ENCODE assay signal across 1 cellular context in the genomic region with DNA sequence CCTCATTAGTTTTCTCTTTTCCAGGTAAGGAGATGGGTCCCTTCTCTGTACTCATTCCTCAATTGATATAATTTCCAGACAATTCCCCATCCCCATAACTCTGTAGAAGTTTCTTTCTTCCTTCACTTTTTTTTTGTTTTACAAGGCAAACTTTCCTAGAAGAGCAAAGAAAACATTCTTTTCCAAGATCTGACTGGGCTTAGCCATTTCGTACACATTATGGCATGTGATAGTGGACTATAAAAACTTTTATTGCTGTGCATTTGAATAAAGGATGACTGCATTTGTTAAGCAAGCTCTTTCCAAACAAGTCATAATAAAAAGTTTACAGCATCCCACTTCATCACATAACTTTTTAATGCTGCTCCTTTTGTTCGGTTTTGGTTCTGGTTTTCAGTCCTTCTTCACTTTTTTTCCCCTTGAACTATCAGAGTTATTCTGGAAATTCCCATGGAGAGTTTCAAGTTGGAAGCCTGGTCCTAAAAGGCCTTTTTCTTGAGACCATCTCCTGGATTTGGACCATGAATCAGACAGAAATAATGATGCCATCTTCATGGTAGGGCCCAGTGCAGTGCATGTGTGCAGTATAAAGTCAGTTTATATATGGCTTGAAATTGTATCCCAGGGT.
TF ChIP-seq lines count a peak whose summit lies in the region.

No MANE protein-coding gene starts in this region.

TF ChIP-seq in HEK293, 187 proteins besides CTCF, POLR2A, EP300 and RAD21 (continued from another document and continues in another):
- TF ChIP-seq ZNF311 (tag by site-specific recombination; IDR thresholded peaks at IDR 0.05; ENCODE audit: borderline replicate concordance) (no peak), ZNF600 (tag by site-specific recombination; IDR thresholded peaks at IDR 0.05) (no peak), FEZF1 (tag by site-specific recombination; IDR thresholded peaks at IDR 0.05) (peak; percentile 98), WT1 (tag by site-specific recombination; IDR thresholded peaks at IDR 0.05) (no peak), MZF1 (tag by site-specific recombination; IDR thresholded peaks at IDR 0.05; ENCODE audit: borderline replicate concordance) (peak; percentile 83), KLF16 (tag by site-specific recombination; IDR thresholded peaks at IDR 0.05) (0 out of 2 replicates have a peak, but pooled peaks have one; percentile 42), ZNF610 (tag by site-specific recombination; IDR thresholded peaks at IDR 0.05; ENCODE audit: borderline replicate concordance) (0 out of 2 replicates have a peak, but pooled peaks have one; percentile 26), ZNF266 (tag by site-specific recombination; IDR thresholded peaks at IDR 0.05; ENCODE audit: low read depth) (no peak), ZFP3 (tag by site-specific recombination; IDR thresholded peaks at IDR 0.05; ENCODE audit: low read depth) (no peak), ZNF629 (tag by site-specific recombination; IDR thresholded peaks at IDR 0.05) (peak; percentile 52), ZNF341 (tag by site-specific recombination; IDR thresholded peaks at IDR 0.05; ENCODE audit: low read depth) (peak; percentile 61), ZNF335 (tag by site-specific recombination; conservative IDR thresholded peaks at IDR 0.05) (peak; percentile 38), ZNF521 (tag by site-specific recombination; IDR thresholded peaks at IDR 0.05) (no peak), OVOL3 (tag by site-specific recombination; IDR thresholded peaks at IDR 0.05) (peak; percentile 45; the same call in 1 of the 2 replicates), ZNF302 (tag by site-specific recombination; IDR thresholded peaks at IDR 0.05; ENCODE audit: low read depth) (no peak), SCRT1 (tag by site-specific recombination; IDR thresholded peaks at IDR 0.05; ENCODE audit: borderline replicate concordance) (no peak; the same call in 1 of the 2 replicates), ZSCAN16 (tag by site-specific recombination; IDR thresholded peaks at IDR 0.05) (peak; percentile 91), SCRT2 (tag by site-specific recombination; IDR thresholded peaks at IDR 0.05) (no peak), ZBTB20 (tag by site-specific recombination; IDR thresholded peaks at IDR 0.05) (0 out of 2 replicates have a peak, but pooled peaks have one; percentile 42), ZNF37A (tag by site-specific recombination; IDR thresholded peaks at IDR 0.05) (no peak), ZNF621 (tag by site-specific recombination; IDR thresholded peaks at IDR 0.05) (no peak), ZNF426 (tag by site-specific recombination; IDR thresholded peaks at IDR 0.05) (no peak), PRDM1 (tag by site-specific recombination; IDR thresholded peaks at IDR 0.05) (peak; percentile 85), IKZF3 (tag by site-specific recombination; IDR thresholded peaks at IDR 0.05) (peak; percentile 61), ZNF223 (tag by site-specific recombination; IDR thresholded peaks at IDR 0.05) (no peak), SALL2 (tag by site-specific recombination; IDR thresholded peaks at IDR 0.05; ENCODE audit: borderline replicate concordance) (no peak), ZSCAN30 (tag by site-specific recombination; IDR thresholded peaks at IDR 0.05) (peak; percentile 54; the same call in 1 of the 2 replicates), ZNF785 (tag by site-specific recombination; IDR thresholded peaks at IDR 0.05) (no peak), ZNF19 (tag by site-specific recombination; IDR thresholded peaks at IDR 0.05; ENCODE audit: low read depth) (no peak), ZNF626 (tag by site-specific recombination; IDR thresholded peaks at IDR 0.05) (no peak), ZNF777 (tag by site-specific recombination; IDR thresholded peaks at IDR 0.05; ENCODE audit: borderline replicate concordance) (no peak), ZNF768 (tag by site-specific recombination; IDR thresholded peaks at IDR 0.05) (no peak), TRIM28 (IDR thresholded peaks at IDR 0.05; ENCODE audit: borderline replicate concordance, low read length) (no peak), ZNF366 (tag by site-specific recombination; conservative IDR thresholded peaks at IDR 0.05) (peak; percentile 52; the same call in 1 of the 2 replicates), ZSCAN23 (tag by site-specific recombination; IDR thresholded peaks at IDR 0.05) (no peak), ZNF112 (tag by site-specific recombination; IDR thresholded peaks at IDR 0.05) (no peak)
- TF ChIP-seq, protein P1, sequence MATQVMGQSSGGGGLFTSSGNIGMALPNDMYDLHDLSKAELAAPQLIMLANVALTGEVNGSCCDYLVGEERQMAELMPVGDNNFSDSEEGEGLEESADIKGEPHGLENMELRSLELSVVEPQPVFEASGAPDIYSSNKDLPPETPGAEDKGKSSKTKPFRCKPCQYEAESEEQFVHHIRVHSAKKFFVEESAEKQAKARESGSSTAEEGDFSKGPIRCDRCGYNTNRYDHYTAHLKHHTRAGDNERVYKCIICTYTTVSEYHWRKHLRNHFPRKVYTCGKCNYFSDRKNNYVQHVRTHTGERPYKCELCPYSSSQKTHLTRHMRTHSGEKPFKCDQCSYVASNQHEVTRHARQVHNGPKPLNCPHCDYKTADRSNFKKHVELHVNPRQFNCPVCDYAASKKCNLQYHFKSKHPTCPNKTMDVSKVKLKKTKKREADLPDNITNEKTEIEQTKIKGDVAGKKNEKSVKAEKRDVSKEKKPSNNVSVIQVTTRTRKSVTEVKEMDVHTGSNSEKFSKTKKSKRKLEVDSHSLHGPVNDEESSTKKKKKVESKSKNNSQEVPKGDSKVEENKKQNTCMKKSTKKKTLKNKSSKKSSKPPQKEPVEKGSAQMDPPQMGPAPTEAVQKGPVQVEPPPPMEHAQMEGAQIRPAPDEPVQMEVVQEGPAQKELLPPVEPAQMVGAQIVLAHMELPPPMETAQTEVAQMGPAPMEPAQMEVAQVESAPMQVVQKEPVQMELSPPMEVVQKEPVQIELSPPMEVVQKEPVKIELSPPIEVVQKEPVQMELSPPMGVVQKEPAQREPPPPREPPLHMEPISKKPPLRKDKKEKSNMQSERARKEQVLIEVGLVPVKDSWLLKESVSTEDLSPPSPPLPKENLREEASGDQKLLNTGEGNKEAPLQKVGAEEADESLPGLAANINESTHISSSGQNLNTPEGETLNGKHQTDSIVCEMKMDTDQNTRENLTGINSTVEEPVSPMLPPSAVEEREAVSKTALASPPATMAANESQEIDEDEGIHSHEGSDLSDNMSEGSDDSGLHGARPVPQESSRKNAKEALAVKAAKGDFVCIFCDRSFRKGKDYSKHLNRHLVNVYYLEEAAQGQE (tag by site-specific recombination; IDR thresholded peaks at IDR 0.05), result no peak
- TF ChIP-seq, protein P2, sequence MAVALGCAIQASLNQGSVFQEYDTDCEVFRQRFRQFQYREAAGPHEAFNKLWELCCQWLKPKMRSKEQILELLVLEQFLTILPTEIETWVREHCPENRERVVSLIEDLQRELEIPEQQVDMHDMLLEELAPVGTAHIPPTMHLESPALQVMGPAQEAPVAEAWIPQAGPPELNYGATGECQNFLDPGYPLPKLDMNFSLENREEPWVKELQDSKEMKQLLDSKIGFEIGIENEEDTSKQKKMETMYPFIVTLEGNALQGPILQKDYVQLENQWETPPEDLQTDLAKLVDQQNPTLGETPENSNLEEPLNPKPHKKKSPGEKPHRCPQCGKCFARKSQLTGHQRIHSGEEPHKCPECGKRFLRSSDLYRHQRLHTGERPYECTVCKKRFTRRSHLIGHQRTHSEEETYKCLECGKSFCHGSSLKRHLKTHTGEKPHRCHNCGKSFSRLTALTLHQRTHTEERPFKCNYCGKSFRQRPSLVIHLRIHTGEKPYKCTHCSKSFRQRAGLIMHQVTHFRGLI (tag by site-specific recombination; IDR thresholded peaks at IDR 0.05), result peak; percentile 80
- TF ChIP-seq, protein P3, sequence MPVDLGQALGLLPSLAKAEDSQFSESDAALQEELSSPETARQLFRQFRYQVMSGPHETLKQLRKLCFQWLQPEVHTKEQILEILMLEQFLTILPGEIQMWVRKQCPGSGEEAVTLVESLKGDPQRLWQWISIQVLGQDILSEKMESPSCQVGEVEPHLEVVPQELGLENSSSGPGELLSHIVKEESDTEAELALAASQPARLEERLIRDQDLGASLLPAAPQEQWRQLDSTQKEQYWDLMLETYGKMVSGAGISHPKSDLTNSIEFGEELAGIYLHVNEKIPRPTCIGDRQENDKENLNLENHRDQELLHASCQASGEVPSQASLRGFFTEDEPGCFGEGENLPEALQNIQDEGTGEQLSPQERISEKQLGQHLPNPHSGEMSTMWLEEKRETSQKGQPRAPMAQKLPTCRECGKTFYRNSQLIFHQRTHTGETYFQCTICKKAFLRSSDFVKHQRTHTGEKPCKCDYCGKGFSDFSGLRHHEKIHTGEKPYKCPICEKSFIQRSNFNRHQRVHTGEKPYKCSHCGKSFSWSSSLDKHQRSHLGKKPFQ (tag by site-specific recombination; IDR thresholded peaks at IDR 0.05), result peak; percentile 34; the same call in 1 of the 2 replicates
- TF ChIP-seq, protein P4, sequence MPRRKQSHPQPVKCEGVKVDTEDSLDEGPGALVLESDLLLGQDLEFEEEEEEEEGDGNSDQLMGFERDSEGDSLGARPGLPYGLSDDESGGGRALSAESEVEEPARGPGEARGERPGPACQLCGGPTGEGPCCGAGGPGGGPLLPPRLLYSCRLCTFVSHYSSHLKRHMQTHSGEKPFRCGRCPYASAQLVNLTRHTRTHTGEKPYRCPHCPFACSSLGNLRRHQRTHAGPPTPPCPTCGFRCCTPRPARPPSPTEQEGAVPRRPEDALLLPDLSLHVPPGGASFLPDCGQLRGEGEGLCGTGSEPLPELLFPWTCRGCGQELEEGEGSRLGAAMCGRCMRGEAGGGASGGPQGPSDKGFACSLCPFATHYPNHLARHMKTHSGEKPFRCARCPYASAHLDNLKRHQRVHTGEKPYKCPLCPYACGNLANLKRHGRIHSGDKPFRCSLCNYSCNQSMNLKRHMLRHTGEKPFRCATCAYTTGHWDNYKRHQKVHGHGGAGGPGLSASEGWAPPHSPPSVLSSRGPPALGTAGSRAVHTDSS (tag by site-specific recombination; IDR thresholded peaks at IDR 0.05), result no peak
- TF ChIP-seq, protein P5, sequence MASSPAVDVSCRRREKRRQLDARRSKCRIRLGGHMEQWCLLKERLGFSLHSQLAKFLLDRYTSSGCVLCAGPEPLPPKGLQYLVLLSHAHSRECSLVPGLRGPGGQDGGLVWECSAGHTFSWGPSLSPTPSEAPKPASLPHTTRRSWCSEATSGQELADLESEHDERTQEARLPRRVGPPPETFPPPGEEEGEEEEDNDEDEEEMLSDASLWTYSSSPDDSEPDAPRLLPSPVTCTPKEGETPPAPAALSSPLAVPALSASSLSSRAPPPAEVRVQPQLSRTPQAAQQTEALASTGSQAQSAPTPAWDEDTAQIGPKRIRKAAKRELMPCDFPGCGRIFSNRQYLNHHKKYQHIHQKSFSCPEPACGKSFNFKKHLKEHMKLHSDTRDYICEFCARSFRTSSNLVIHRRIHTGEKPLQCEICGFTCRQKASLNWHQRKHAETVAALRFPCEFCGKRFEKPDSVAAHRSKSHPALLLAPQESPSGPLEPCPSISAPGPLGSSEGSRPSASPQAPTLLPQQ (tag by site-specific recombination; IDR thresholded peaks at IDR 0.05), result peak; percentile 70
- TF ChIP-seq, protein P6, sequence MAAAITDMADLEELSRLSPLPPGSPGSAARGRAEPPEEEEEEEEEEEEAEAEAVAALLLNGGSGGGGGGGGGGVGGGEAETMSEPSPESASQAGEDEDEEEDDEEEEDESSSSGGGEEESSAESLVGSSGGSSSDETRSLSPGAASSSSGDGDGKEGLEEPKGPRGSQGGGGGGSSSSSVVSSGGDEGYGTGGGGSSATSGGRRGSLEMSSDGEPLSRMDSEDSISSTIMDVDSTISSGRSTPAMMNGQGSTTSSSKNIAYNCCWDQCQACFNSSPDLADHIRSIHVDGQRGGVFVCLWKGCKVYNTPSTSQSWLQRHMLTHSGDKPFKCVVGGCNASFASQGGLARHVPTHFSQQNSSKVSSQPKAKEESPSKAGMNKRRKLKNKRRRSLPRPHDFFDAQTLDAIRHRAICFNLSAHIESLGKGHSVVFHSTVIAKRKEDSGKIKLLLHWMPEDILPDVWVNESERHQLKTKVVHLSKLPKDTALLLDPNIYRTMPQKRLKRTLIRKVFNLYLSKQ (tag by site-specific recombination; IDR thresholded peaks at IDR 0.05; ENCODE audit: borderline replicate concordance), result no peak
- TF ChIP-seq, protein P7, sequence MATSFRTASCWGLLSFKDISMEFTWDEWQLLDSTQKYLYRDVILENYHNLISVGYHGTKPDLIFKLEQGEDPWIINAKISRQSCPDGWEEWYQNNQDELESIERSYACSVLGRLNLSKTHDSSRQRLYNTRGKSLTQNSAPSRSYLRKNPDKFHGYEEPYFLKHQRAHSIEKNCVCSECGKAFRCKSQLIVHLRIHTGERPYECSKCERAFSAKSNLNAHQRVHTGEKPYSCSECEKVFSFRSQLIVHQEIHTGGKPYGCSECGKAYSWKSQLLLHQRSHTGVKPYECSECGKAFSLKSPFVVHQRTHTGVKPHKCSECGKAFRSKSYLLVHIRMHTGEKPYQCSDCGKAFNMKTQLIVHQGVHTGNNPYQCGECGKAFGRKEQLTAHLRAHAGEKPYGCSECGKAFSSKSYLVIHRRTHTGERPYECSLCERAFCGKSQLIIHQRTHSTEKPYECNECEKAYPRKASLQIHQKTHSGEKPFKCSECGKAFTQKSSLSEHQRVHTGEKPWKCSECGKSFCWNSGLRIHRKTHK (tag by site-specific recombination; IDR thresholded peaks at IDR 0.05), result no peak
- TF ChIP-seq, protein P8, sequence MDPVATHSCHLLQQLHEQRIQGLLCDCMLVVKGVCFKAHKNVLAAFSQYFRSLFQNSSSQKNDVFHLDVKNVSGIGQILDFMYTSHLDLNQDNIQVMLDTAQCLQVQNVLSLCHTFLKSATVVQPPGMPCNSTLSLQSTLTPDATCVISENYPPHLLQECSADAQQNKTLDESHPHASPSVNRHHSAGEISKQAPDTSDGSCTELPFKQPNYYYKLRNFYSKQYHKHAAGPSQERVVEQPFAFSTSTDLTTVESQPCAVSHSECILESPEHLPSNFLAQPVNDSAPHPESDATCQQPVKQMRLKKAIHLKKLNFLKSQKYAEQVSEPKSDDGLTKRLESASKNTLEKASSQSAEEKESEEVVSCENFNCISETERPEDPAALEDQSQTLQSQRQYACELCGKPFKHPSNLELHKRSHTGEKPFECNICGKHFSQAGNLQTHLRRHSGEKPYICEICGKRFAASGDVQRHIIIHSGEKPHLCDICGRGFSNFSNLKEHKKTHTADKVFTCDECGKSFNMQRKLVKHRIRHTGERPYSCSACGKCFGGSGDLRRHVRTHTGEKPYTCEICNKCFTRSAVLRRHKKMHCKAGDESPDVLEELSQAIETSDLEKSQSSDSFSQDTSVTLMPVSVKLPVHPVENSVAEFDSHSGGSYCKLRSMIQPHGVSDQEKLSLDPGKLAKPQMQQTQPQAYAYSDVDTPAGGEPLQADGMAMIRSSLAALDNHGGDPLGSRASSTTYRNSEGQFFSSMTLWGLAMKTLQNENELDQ (tag by site-specific recombination; IDR thresholded peaks at IDR 0.05; ENCODE audit: low read depth), result no peak
- TF ChIP-seq, protein P9, sequence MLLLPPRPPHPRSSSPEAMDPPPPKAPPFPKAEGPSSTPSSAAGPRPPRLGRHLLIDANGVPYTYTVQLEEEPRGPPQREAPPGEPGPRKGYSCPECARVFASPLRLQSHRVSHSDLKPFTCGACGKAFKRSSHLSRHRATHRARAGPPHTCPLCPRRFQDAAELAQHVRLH (tag by site-specific recombination; IDR thresholded peaks at IDR 0.05), result 0 out of 2 replicates have a peak, but pooled peaks have one; percentile 55
